13 cellular contexts compared by ENCODE assay signal in genomic region chr5:38807570-38808461, GRCh38. TPM values are rescaled to one million over a fixed set of nuclear protein-coding genes. Genes with fewer than 3 reads are reported as not detected.
DNase-seq lines count a peak whose midpoint lies in the region; ATAC-seq and TF ChIP-seq lines count a peak whose summit lies in the region.
"Had no signal": no experiment of that assay in that cellular context is flagged by ENCODE, and none has a peak within 500 bp of the region (broad histone marks: within the 10 kb centered on the region; RNA-seq: fewer than 3 reads in every experiment).

No MANE protein-coding gene starts in this region.

- H3K27me3 ChIP-seq in ACC112 (ENCODE audit: insufficient read depth, low read length), result no peaks in the 10 kb centered on the region

- peak; percentile 45 for ATAC-seq in left lobe of liver
- ATAC-seq in HG03565 (IDR thresholded peaks at IDR 0.05; ENCODE audit: unreplicated experiment), result no peak
- no peak for ATAC-seq in HG03571 (IDR thresholded peaks at IDR 0.05; ENCODE audit: unreplicated experiment)
- no peak for ATAC-seq in HG02759 (IDR thresholded peaks at IDR 0.05; ENCODE audit: unreplicated experiment)

- H3K79me2 ChIP-seq in ACC112 (ENCODE audit: control insufficient read depth, insufficient read depth, low read length, unreplicated experiment), result no peaks in the 10 kb centered on the region

- no peak overlapping the region for H2AFZ ChIP-seq in ACC112 (ENCODE audit: low read length, unreplicated experiment)

- H3K36me3 ChIP-seq in ACC112 (ENCODE audit: insufficient read depth, low read length), result no peaks in the 10 kb centered on the region

- peak; percentile 88 for DNase-seq in HFF-Myc (ENCODE audit: extremely low read depth, low read depth)
- DNase-seq in SW 1271 (lab: John Stamatoyannopoulos, UW), result peak; percentile 58 to 89
- no peak for DNase-seq in left lobe of liver (ENCODE audit: low spot score)
- DNase-seq in HK-2 (ENCODE audit: unreplicated experiment), result no peak
- DNase-seq: activated CD8-positive, alpha-beta memory T cell treated with anti-CD3 and anti-CD28 coated beads, Interleukin-2, amount 50 U/mL, for 48 hours; kidney; MM.1S; stimulated activated CD4-positive, alpha-beta T cell treated with anti-CD3 and anti-CD28 coated beads, Interleukin-4, amount 100 ng/mL, for 24 hours had no signal

- TF ChIP-seq CTCF in HFF-Myc (IDR thresholded peaks at IDR 0.05; ENCODE audit: low read depth, low read length, missing control alignments), result no peak

- H3K27ac ChIP-seq in ACC112 (ENCODE audit: low read depth, low read length), result peak overlapping the region; percentile 90

- peaks cover 46% of the 10 kb centered on the region for H3K4me1 ChIP-seq in ACC112 (ENCODE audit: control insufficient read depth, insufficient read depth, low read length, unreplicated experiment)

- H3K4me3 ChIP-seq in ACC112 (ENCODE audit: low read depth, low read length) (peak overlapping the region; percentile 18; the same call in 1 of the 2 replicates), HFF-Myc (replicated peaks; ENCODE audit: low read depth, low read length) (no peak overlapping the region)
- H3K4me3 ChIP-seq: GM23338 had no signal

RNA-seq across cellular contexts. Expression of gene OSMR, which starts 38.0 kb away (rescaled TPM):
- 4.4 TPM for total RNA-seq in left lobe of liver

Comparison
In these comparisons a context has a peak if more than half of its experiments do, and no peak if none do; other contexts are left out.
1. DNase-seq: peak in HFF-Myc (single experiment) and SW 1271 (2 of 2); none in left lobe of liver (single experiment) and HK-2 (single experiment).